ENCODE assay signal across 8 cellular contexts in the genomic region with DNA sequence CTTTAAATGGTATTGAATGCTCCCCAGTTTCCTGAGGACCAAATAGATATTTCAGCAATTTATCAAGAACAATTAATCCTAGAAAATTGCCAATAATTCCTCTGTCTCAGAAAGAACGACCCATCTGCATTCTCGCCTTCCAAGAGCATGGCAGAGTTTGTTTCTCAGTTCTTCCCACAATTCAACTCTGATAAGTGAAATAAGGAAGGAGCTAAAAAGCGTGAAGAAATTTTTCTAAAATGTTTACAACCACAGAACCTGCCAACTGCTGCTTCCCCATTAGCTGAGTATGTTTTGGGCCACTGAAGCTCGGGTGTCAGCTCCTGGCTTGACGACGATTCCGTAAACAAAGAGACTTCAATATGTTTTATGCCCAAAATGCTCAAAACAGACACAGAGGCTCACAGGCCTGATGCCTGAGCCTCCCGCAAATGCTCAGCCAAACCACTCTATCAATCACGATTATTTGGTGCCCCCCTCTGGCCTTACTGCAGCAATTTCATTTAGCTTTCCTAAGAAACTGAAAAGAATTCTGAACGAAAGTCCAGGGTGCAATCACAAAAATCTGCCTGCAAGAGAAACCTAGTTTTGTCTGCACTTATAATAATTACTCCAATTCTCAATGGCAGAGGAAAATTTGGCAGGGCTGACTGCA.
A peak's percentile ranks its signal among the peaks of the same experiment; 100 is the strongest.
DNase-seq lines count a peak whose midpoint lies in the region; ATAC-seq and FAIRE-seq lines count a peak whose summit lies in the region.

No MANE protein-coding gene starts in this region.

- H3K4me3 ChIP-seq in small intestine (ENCODE audit: low read depth in 1 of 2, low read length in 2 of 2), result no peak overlapping the region

- H3K4me1 ChIP-seq in small intestine (ENCODE audit: control insufficient read depth in 2 of 2, insufficient read depth in 1 of 2, low read depth in 1 of 2, low read length in 1 of 2), result no peaks in the 10 kb centered on the region

- WGBS in small intestine, 3 donors, result 26 to 42% (median 39%) methylated on average over 10 of the region's 10 CpGs

- H3K9me3 ChIP-seq in small intestine (ENCODE audit: control insufficient read depth, low read depth), result no peaks in the 10 kb centered on the region

- ATAC-seq in HG03565 (IDR thresholded peaks at IDR 0.05; ENCODE audit: unreplicated experiment) (peak; percentile 57), HG03135 (IDR thresholded peaks at IDR 0.05; ENCODE audit: unreplicated experiment) (no peak), HG03139 (IDR thresholded peaks at IDR 0.05; ENCODE audit: unreplicated experiment) (no peak)

- no peak for FAIRE-seq in small intestine (lab: Jason Lieb, UNC)

- H3K27me3 ChIP-seq in small intestine (ENCODE audit: control insufficient read depth in 2 of 2, insufficient read depth in 2 of 2, low read length in 2 of 2), result no peaks in the 10 kb centered on the region

- H3K27ac ChIP-seq in small intestine (ENCODE audit: low read depth in 1 of 2, low read length in 1 of 2), result no peak overlapping the region

- H3K36me3 ChIP-seq in small intestine (ENCODE audit: control insufficient read depth in 2 of 2, insufficient read depth in 2 of 2, low read length in 2 of 2), result no peaks in the 10 kb centered on the region

- DNase-seq in ELF-1 (ENCODE audit: low read depth, low spot score) (peak; percentile 47), OCI-M2 (lab: John Stamatoyannopoulos, UW; ENCODE audit: unreplicated experiment) (peak; percentile 59), ecto neural progenitor cell (ENCODE audit: low spot score) (peak; percentile 55), middle frontal gyrus (ENCODE audit: extremely low spot score, low spot score) (peak; percentile 56), small intestine (no peak)
